ENCODE assay signal across 39 cellular contexts in genomic region chr17:6768447-6768846, GRCh38. TPM values are rescaled to one million over a fixed set of nuclear protein-coding genes. Genes with fewer than 3 reads are reported as not detected.
"Had no signal": no experiment of that assay in that cellular context is flagged by ENCODE, and none has a peak within 500 bp of the region (broad histone marks: within the 10 kb centered on the region; RNA-seq: fewer than 3 reads in every experiment).

No MANE protein-coding gene starts in this region.

- H3K4me1 Mint-ChIP-seq: activated B cell treated with CpG ODN at 0.5 μM for 24 hours; activated naive CD8-positive, alpha-beta T cell treated with anti-CD3 and anti-CD28 coated beads for 36 hours; brain had no signal

- H3K27ac ChIP-seq: adrenal gland, cardiac muscle cell, VCaP had no signal

- DNase-seq: activated B cell treated with CpG ODN at 0.5 μM for 24 hours; activated CD4-positive, alpha-beta memory T cell treated with anti-CD3 and anti-CD28 coated beads for 36 hours; activated CD4-positive, alpha-beta T cell treated with anti-CD3 and anti-CD28 coated beads for 4 hours; activated CD4-positive, alpha-beta T cell treated with anti-CD3 and anti-CD28 coated beads, Interleukin-2, amount 50 U/mL, for 1 hour; activated CD4-positive, alpha-beta T cell treated with anti-CD3 and anti-CD28 coated beads, Interleukin-2, amount 50 U/mL, for 4 hours; activated CD4-positive, CD25-positive, alpha-beta regulatory T cell treated with anti-CD3 and anti-CD28 coated beads, Interleukin-2, amount 50 U/mL, for 72 hours; activated CD8-positive, alpha-beta memory T cell treated with anti-CD3 and anti-CD28 coated beads, Interleukin-2, amount 50 U/mL, for 4 hours; activated CD8-positive, alpha-beta T cell treated with anti-CD3 and anti-CD28 coated beads for 36 hours; activated effector memory CD4-positive, alpha-beta T cell treated with anti-CD3 and anti-CD28 coated beads, Interleukin-2, amount 50 U/mL, for 16 hours; activated gamma-delta T cell treated with Interleukin-2 at 50 U/mL for 16 hours; activated naive CD4-positive, alpha-beta T cell; activated naive CD4-positive, alpha-beta T cell treated with anti-CD3 and anti-CD28 coated beads for 36 hours; activated naive CD4-positive, alpha-beta T cell treated with anti-CD3 and anti-CD28 coated beads, Interleukin-2, amount 50 U/mL, for 16 hours; activated naive CD8-positive, alpha-beta T cell treated with anti-CD3 and anti-CD28 coated beads for 36 hours; activated T-cell treated with anti-CD3 and anti-CD28 coated beads for 4 hours; activated T-cell treated with anti-CD3 and anti-CD28 coated beads, Interleukin-2, amount 50 U/mL, for 1 hour; activated T-cell treated with anti-CD3 and anti-CD28 coated beads, Interleukin-2, amount 50 U/mL, for 4 hours; activated T-cell treated with anti-CD3 and anti-CD28 coated beads, Interleukin-2, amount 50 U/mL, for 72 hours; adrenal gland; amniotic stem cell; aorta; caudate nucleus; SW 1271; T-helper 1 cell; T-helper 2 cell; T-helper 9 cell had no signal

- H3K27me3 ChIP-seq: adrenal gland had no signal

- FAIRE-seq: bronchial epithelial cell, TTC549 had no signal

- H3K27me3 Mint-ChIP-seq: activated B cell treated with CpG ODN at 0.5 μM for 24 hours; activated CD4-positive, alpha-beta memory T cell treated with anti-CD3 and anti-CD28 coated beads for 36 hours; activated CD4-positive, alpha-beta T cell treated with anti-CD3 and anti-CD28 coated beads, Interleukin-2, amount 10 ng/mL, durations not matched to agents 24 days and 14 days; activated CD8-positive, alpha-beta T cell treated with anti-CD3 and anti-CD28 coated beads for 36 hours; activated naive CD8-positive, alpha-beta T cell treated with anti-CD3 and anti-CD28 coated beads for 36 hours; activated T-helper 17 cell treated with anti-CD3 and anti-CD28 coated beads, Interleukin-2, amount 50 U/mL, for 72 hours had no signal

- H3K4me1 ChIP-seq: adrenal gland had no signal

- H3K4me3 ChIP-seq: adrenal gland, cardiac muscle cell had no signal

- H3K36me3 ChIP-seq: cardiac muscle cell had no signal

- H3K27ac Mint-ChIP-seq: activated B cell treated with CpG ODN at 0.5 μM for 24 hours; activated CD4-positive, alpha-beta memory T cell treated with anti-CD3 and anti-CD28 coated beads for 36 hours; activated CD4-positive, alpha-beta T cell treated with anti-CD3 and anti-CD28 coated beads, Interleukin-2, amount 10 ng/mL, durations not matched to agents 24 days and 14 days; activated CD8-positive, alpha-beta T cell treated with anti-CD3 and anti-CD28 coated beads for 36 hours; activated naive CD4-positive, alpha-beta T cell treated with anti-CD3 and anti-CD28 coated beads for 36 hours; activated naive CD4-positive, alpha-beta T cell treated with anti-CD3 and anti-CD28 coated beads, Interleukin-2, amount 50 U/mL, for 72 hours; activated naive CD8-positive, alpha-beta T cell treated with anti-CD3 and anti-CD28 coated beads for 36 hours; activated T-cell treated with anti-CD3 and anti-CD28 coated beads, Interleukin-2, amount 50 U/mL, for 72 hours; activated T-helper 1 cell treated with anti-CD3 and anti-CD28 coated beads, Interleukin-12 subunit alpha, Interleukin-12 subunit beta, Interleukin-2, Interleukin-4 antibody, amounts not matched to agents 30 ng/mL and 10 ng/mL and 1 ng/mL, durations not matched to agents 14 hours and 24 hours and 36 hours; activated T-helper 17 cell treated with anti-CD3 and anti-CD28 coated beads, Interleukin-2, amount 50 U/mL, for 72 hours; brain; T-helper 1 cell treated with Interleukin-12 subunit alpha and Interleukin-12 subunit beta and Interleukin-4 antibody, amounts not matched to agents 30 μg/mL and 1 μg/mL, for 36 hours; T-helper 2 cell treated with Interferon-gamma antibody and Interleukin-4, amounts not matched to agents 5 μg/mL and 100 μg/mL, for 36 hours had no signal

- H3K4me3 Mint-ChIP-seq: activated B cell treated with CpG ODN at 0.5 μM for 24 hours; activated CD4-positive, alpha-beta memory T cell treated with anti-CD3 and anti-CD28 coated beads for 36 hours; activated CD4-positive, alpha-beta T cell treated with anti-CD3 and anti-CD28 coated beads, Interleukin-2, amount 10 ng/mL, durations not matched to agents 24 days and 14 days; activated CD8-positive, alpha-beta T cell treated with anti-CD3 and anti-CD28 coated beads for 36 hours; activated naive CD4-positive, alpha-beta T cell treated with anti-CD3 and anti-CD28 coated beads for 36 hours; activated naive CD8-positive, alpha-beta T cell treated with anti-CD3 and anti-CD28 coated beads for 36 hours; activated T-cell treated with anti-CD3 and anti-CD28 coated beads, Interleukin-2, amount 50 U/mL, for 4 hours; activated T-cell treated with anti-CD3 and anti-CD28 coated beads, Interleukin-2, amount 50 U/mL, for 72 hours; activated T-helper 1 cell treated with anti-CD3 and anti-CD28 coated beads, Interleukin-12 subunit alpha, Interleukin-12 subunit beta, Interleukin-2, Interleukin-4 antibody, amounts not matched to agents 30 ng/mL and 10 ng/mL and 1 ng/mL, durations not matched to agents 14 hours and 24 hours and 36 hours; activated T-helper 17 cell treated with anti-CD3 and anti-CD28 coated beads, Interleukin-2, amount 50 U/mL, for 72 hours; brain; T-helper 1 cell treated with Interleukin-12 subunit alpha and Interleukin-12 subunit beta and Interleukin-4 antibody, amounts not matched to agents 30 μg/mL and 1 μg/mL, for 36 hours; T-helper 2 cell treated with Interferon-gamma antibody and Interleukin-4, amounts not matched to agents 5 μg/mL and 100 μg/mL, for 36 hours had no signal

- H3K36me3 Mint-ChIP-seq: brain had no signal

- ATAC-seq: activated CD8-positive, alpha-beta T cell treated with anti-CD3 and anti-CD28 coated beads for 36 hours; activated naive CD4-positive, alpha-beta T cell treated with anti-CD3 and anti-CD28 coated beads, Interleukin-2, amount 50 U/mL, for 72 hours; activated T-cell treated with anti-CD3 and anti-CD28 coated beads, Interleukin-2, amount 50 U/mL, for 4 hours; activated T-cell treated with anti-CD3 and anti-CD28 coated beads, Interleukin-2, amount 50 U/mL, for 72 hours; activated T-helper 17 cell treated with anti-CD3 and anti-CD28 coated beads, Interleukin-2, amount 50 U/mL, for 72 hours had no signal

RNA-seq across cellular contexts. Expression of gene FBXO39, which starts 7.6 kb away (rescaled TPM):
- total RNA-seq: activated CD4-positive, alpha-beta memory T cell treated with anti-CD3 and anti-CD28 coated beads for 36 hours; activated CD8-positive, alpha-beta memory T cell treated with anti-CD3 and anti-CD28 coated beads for 36 hours; activated CD8-positive, alpha-beta T cell treated with anti-CD3 and anti-CD28 coated beads for 36 hours; activated naive CD4-positive, alpha-beta T cell treated with anti-CD3 and anti-CD28 coated beads for 36 hours; activated naive CD8-positive, alpha-beta T cell treated with anti-CD3 and anti-CD28 coated beads for 36 hours; activated T-cell treated with anti-CD3 and anti-CD28 coated beads, Interleukin-2, amount 50 U/mL, for 4 hours; activated T-helper 1 cell treated with anti-CD3 and anti-CD28 coated beads, Interleukin-12 subunit alpha, Interleukin-12 subunit beta, Interleukin-2, Interleukin-4 antibody, amounts not matched to agents 30 ng/mL and 10 ng/mL and 1 ng/mL, durations not matched to agents 14 hours and 24 hours and 36 hours; bronchial epithelial cell; cardiac muscle cell; cerebellum had no signal
- polyA plus RNA-seq: cardiac muscle cell had no signal

RNA-seq across cellular contexts. Expression of gene XAF1, which starts 12.6 kb away (rescaled TPM):
- total RNA-seq: cardiac muscle cell had no signal
- polyA plus RNA-seq: cardiac muscle cell had no signal

RNA-seq across cellular contexts. Expression of gene SLC13A5, which starts 55.3 kb away (rescaled TPM):
- total RNA-seq: activated B cell treated with CpG ODN at 0.5 μM for 24 hours; activated CD4-positive, alpha-beta memory T cell treated with anti-CD3 and anti-CD28 coated beads for 36 hours; activated CD4-positive, alpha-beta T cell treated with anti-CD3 and anti-CD28 coated beads, Interleukin-2, amount 10 ng/mL, durations not matched to agents 24 days and 14 days; activated CD8-positive, alpha-beta memory T cell treated with anti-CD3 and anti-CD28 coated beads for 36 hours; activated CD8-positive, alpha-beta T cell treated with anti-CD3 and anti-CD28 coated beads for 36 hours; activated naive CD4-positive, alpha-beta T cell treated with anti-CD3 and anti-CD28 coated beads for 36 hours; activated naive CD4-positive, alpha-beta T cell treated with anti-CD3 and anti-CD28 coated beads, Interleukin-2, amount 50 U/mL, for 72 hours; activated naive CD8-positive, alpha-beta T cell treated with anti-CD3 and anti-CD28 coated beads for 36 hours; activated T-helper 1 cell treated with anti-CD3 and anti-CD28 coated beads, Interleukin-12 subunit alpha, Interleukin-12 subunit beta, Interleukin-2, Interleukin-4 antibody, amounts not matched to agents 30 ng/mL and 10 ng/mL and 1 ng/mL, durations not matched to agents 14 hours and 24 hours and 36 hours; activated T-helper 17 cell treated with anti-CD3 and anti-CD28 coated beads, Interleukin-2, amount 50 U/mL, for 72 hours had no signal
- polyA plus RNA-seq: aorta had no signal
